Comparison of ENCODE assay signal across 7 cellular contexts in the genomic region with DNA sequence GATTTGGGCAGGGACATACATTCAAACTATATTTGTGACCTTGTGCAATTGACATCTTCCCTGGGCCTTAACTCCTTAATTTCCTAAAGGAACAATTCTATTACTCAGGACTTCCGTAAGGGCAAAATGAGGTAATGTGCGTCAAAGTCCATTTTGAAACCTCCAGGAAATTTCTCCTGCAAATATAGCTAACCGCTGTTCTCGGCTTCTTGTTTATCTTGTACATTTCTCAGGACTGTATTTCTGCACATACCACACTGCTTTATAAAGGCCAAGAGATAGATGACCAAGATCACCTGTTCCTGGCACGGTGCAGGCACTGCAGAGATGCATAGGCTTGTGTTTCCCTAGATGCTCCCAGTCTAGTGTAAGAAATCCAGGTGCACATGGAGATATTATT.
"Had no signal": no experiment of that assay in that cellular context is flagged by ENCODE, and none has a peak within 500 bp of the region (broad histone marks: within the 10 kb centered on the region; RNA-seq: fewer than 3 reads in every experiment).

No MANE protein-coding gene starts in this region.

- DNase-seq: GDM1, GF-D8 had no signal

- FAIRE-seq: G401.6, GM12878, GM12891, GM18507, GM19239 had no signal

- H3K4me3 ChIP-seq: GM12878 had no signal

- ATAC-seq: GM12878 had no signal
